6 cellular contexts compared by ENCODE assay signal in genomic region chr22:33903012-33903411, GRCh38.
"Had no signal": no experiment of that assay in that cellular context is flagged by ENCODE, and none has a peak within 500 bp of the region (broad histone marks: within the 10 kb centered on the region; RNA-seq: fewer than 3 reads in every experiment).

No MANE protein-coding gene starts in this region.

- H2AFZ ChIP-seq: GM23338 had no signal

- H3K4me2 ChIP-seq: GM23338 had no signal

- H3K27ac ChIP-seq: HL-60 had no signal

- H3K4me3 ChIP-seq: GM23338 had no signal

- ATAC-seq: GM23338, HepG2 had no signal

- DNase-seq: H9, HCEC 1CT, HFFc6 had no signal
